ENCODE assay signal across 1 cellular context in genomic region chr13:51583469-51583874, GRCh38.
TF ChIP-seq lines count a peak whose summit lies in the region.

No MANE protein-coding gene starts in this region.

TF ChIP-seq in HepG2, 621 proteins besides CTCF, POLR2A, EP300 and RAD21 (continued from another document and continues in another):
- TF ChIP-seq CSRNP2 (CRISPR knock-in tag; conservative IDR thresholded peaks at IDR 0.05; ENCODE audit: low read depth) = no peak
- TF ChIP-seq U2AF2 (IDR thresholded peaks at IDR 0.05; ENCODE audit: low read depth, low read length) = no peak
- peak; percentile 54; the same call in 1 of the 2 replicates for TF ChIP-seq POLR2AphosphoS5 (IDR thresholded peaks at IDR 0.05; ENCODE audit: low read depth, low read length)
- TF ChIP-seq FOXM1 (CRISPR knock-in tag; IDR thresholded peaks at IDR 0.05) = no peak
- TF ChIP-seq DZIP1 (CRISPR knock-in tag; IDR thresholded peaks at IDR 0.05) = no peak
- no peak; the same call in 1 of the 2 replicates for TF ChIP-seq TSC22D2 (CRISPR knock-in tag; IDR thresholded peaks at IDR 0.05; ENCODE audit: borderline replicate concordance)
- TF ChIP-seq ZNF558 (CRISPR knock-in tag; IDR thresholded peaks at IDR 0.05; ENCODE audit: borderline replicate concordance) = no peak
- no peak for TF ChIP-seq ZNF143 (CRISPR knock-in tag; IDR thresholded peaks at IDR 0.05)
- peak; percentile 57; the same call in 1 of the 2 replicates for TF ChIP-seq CBFB (CRISPR knock-in tag; IDR thresholded peaks at IDR 0.05)
- TF ChIP-seq REXO4 (CRISPR knock-in tag; IDR thresholded peaks at IDR 0.05; ENCODE audit: borderline replicate concordance) = no peak
- no peak for TF ChIP-seq HDAC6 (IDR thresholded peaks at IDR 0.05; ENCODE audit: low read depth, low read length)
- TF ChIP-seq ZNF282 (IDR thresholded peaks at IDR 0.05; ENCODE audit: partially characterized antibody) = no peak
- no peak for TF ChIP-seq MXD1 (CRISPR knock-in tag; IDR thresholded peaks at IDR 0.05)
- peak; percentile 39; the same call in 1 of the 2 replicates for TF ChIP-seq ZNF232 (CRISPR knock-in tag; IDR thresholded peaks at IDR 0.05; ENCODE audit: borderline replicate concordance)
- TF ChIP-seq ZNF768 (CRISPR knock-in tag; IDR thresholded peaks at IDR 0.05) = peak; percentile 14; the same call in 1 of the 2 replicates
- no peak for TF ChIP-seq ATF7-NPFF (CRISPR knock-in tag; IDR thresholded peaks at IDR 0.05; ENCODE audit: low read depth)
- TF ChIP-seq ZNF556 (CRISPR knock-in tag; IDR thresholded peaks at IDR 0.05; ENCODE audit: borderline replicate concordance) = no peak
- TF ChIP-seq CHD4 (IDR thresholded peaks at IDR 0.05; ENCODE audit: borderline replicate concordance, low read length) = no peak
- TF ChIP-seq ZNF292 (CRISPR knock-in tag; IDR thresholded peaks at IDR 0.05; ENCODE audit: borderline replicate concordance, low read depth) = no peak
- no peak; the same call in 1 of the 2 replicates for TF ChIP-seq SSRP1 (CRISPR knock-in tag; IDR thresholded peaks at IDR 0.05)
- no peak for TF ChIP-seq BCLAF1 (IDR thresholded peaks at IDR 0.05)
- TF ChIP-seq HINFP (CRISPR knock-in tag; IDR thresholded peaks at IDR 0.05; ENCODE audit: low read depth) = peak; percentile 51; the same call in 1 of the 2 replicates
- no peak; the same call in 1 of the 2 replicates for TF ChIP-seq HBP1 (CRISPR knock-in tag; IDR thresholded peaks at IDR 0.05; ENCODE audit: low read depth)
- peak; percentile 64; the same call in 1 of the 2 replicates for TF ChIP-seq NKX3-1 (CRISPR knock-in tag; IDR thresholded peaks at IDR 0.05)
- no peak for TF ChIP-seq PRMT3 (CRISPR knock-in tag; IDR thresholded peaks at IDR 0.05; ENCODE audit: borderline replicate concordance, low read depth)
- no peak for TF ChIP-seq ZBTB37 (CRISPR knock-in tag; IDR thresholded peaks at IDR 0.05)
- TF ChIP-seq ZNF766 (CRISPR knock-in tag; IDR thresholded peaks at IDR 0.05; ENCODE audit: borderline replicate concordance) = no peak
- no peak for TF ChIP-seq KDM1A (CRISPR knock-in tag; IDR thresholded peaks at IDR 0.05)
- TF ChIP-seq FIP1L1 (IDR thresholded peaks at IDR 0.05; ENCODE audit: borderline replicate concordance, insufficient read depth, low read depth, low read length) = no peak
- no peak for TF ChIP-seq ZNF747 (CRISPR knock-in tag; IDR thresholded peaks at IDR 0.05; ENCODE audit: borderline replicate concordance)
- TF ChIP-seq UBTF (CRISPR knock-in tag; IDR thresholded peaks at IDR 0.05) = peak; percentile 14; the same call in 1 of the 2 replicates
- no peak for TF ChIP-seq ZBTB33 (CRISPR knock-in tag; IDR thresholded peaks at IDR 0.05)
- no peak for TF ChIP-seq ZFP1 (CRISPR knock-in tag; IDR thresholded peaks at IDR 0.05)
- TF ChIP-seq ZNF484 (CRISPR knock-in tag; IDR thresholded peaks at IDR 0.05; ENCODE audit: borderline replicate concordance, low read depth) = no peak
- peak; percentile 88 for TF ChIP-seq ZNF225 (CRISPR knock-in tag; IDR thresholded peaks at IDR 0.05)
- TF ChIP-seq ZNF724P (CRISPR knock-in tag; IDR thresholded peaks at IDR 0.05; ENCODE audit: borderline replicate concordance) = no peak
- TF ChIP-seq THRA (CRISPR knock-in tag; IDR thresholded peaks at IDR 0.05; ENCODE audit: borderline replicate concordance) = peak; percentile 100
